In the genomic region with DNA sequence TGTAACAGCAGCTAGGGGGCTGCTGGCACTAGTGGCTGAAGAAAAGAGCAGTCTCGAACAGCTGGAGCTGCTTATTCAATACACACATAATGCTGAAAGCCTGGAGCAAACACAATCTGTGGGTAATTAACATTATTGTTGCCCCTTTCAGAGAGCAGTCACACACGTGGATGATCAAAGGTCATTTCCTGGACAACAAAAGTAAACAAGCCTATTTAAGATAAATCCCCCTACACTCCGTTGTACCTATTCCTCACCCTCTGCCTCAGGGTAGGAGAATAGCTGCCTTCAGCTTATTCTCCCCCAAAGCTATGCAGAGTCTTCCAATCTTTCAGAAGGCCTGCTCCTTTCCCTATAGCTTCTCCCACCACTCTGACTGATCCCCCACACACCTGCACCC, we compare ENCODE assay signal across 25 cellular contexts.
"Had no signal": no experiment of that assay in that cellular context is flagged by ENCODE, and none has a peak within 500 bp of the region (broad histone marks: within the 10 kb centered on the region; RNA-seq: fewer than 3 reads in every experiment).

No MANE protein-coding gene starts in this region.

- H3K4me3 ChIP-seq: breast epithelium, pancreas, prostate gland, sigmoid colon, smooth muscle cell, suprapubic skin, tibial artery, upper lobe of right lung had no signal

- H3K4me1 ChIP-seq: breast epithelium, pancreas, prostate gland, sigmoid colon, suprapubic skin, tibial artery, upper lobe of right lung had no signal

- DNase-seq: activated CD4-positive, alpha-beta T cell treated with anti-CD3 and anti-CD28 coated beads for 36 hours; activated CD4-positive, CD25-positive, alpha-beta regulatory T cell; activated CD8-positive, alpha-beta memory T cell treated with anti-CD3 and anti-CD28 coated beads, Interleukin-2, amount 10 ng/mL, durations not matched to agents 7 days and 5 days; activated CD8-positive, alpha-beta T cell treated with anti-CD3 and anti-CD28 coated beads, Interleukin-2, amount 10 ng/mL, durations not matched to agents 7 days and 5 days; activated naive CD4-positive, alpha-beta T cell; activated T-cell treated with anti-CD3 and anti-CD28 coated beads, Interleukin-2, amount 50 U/mL, for 72 hours; central memory CD4-positive, alpha-beta T cell; endodermal cell; foreskin fibroblast; head of caudate nucleus; hypothalamus; naive thymus-derived CD4-positive, alpha-beta T cell; pancreas; retina; sigmoid colon; stimulated activated CD4-positive, alpha-beta T cell treated with anti-CD3 and anti-CD28 coated beads, Interleukin-1b, Interleukin-23, amount 100 ng/mL, for 48 hours; stimulated activated CD4-positive, alpha-beta T cell treated with anti-CD3 and anti-CD28 coated beads, Interleukin-4, amount 100 ng/mL, for 4 hours; stimulated activated CD8-positive, alpha-beta memory T cell treated with anti-CD3 and anti-CD28 coated beads, Interleukin-4, amount 100 ng/mL, for 48 hours; stimulated activated naive CD8-positive, alpha-beta T cell treated with anti-CD3 and anti-CD28 coated beads, Interleukin-15, amount 100 ng/mL, for 72 hours; tibial artery; upper lobe of right lung had no signal

- H3K4me2 ChIP-seq: smooth muscle cell had no signal

- H3K27me3 ChIP-seq: breast epithelium, pancreas, sigmoid colon, suprapubic skin, tibial artery, upper lobe of right lung had no signal

- H3K27ac ChIP-seq: breast epithelium, pancreas, prostate gland, sigmoid colon, suprapubic skin, tibial artery, upper lobe of right lung had no signal

- H3K36me3 ChIP-seq: breast epithelium, pancreas, prostate gland, sigmoid colon, suprapubic skin, tibial artery, upper lobe of right lung had no signal

- H3K9me3 ChIP-seq: breast epithelium, pancreas, prostate gland, sigmoid colon, suprapubic skin, tibial artery, upper lobe of right lung had no signal
